ENCODE assay signal across 15 cellular contexts in genomic region chr5:140296289-140296688, GRCh38. TPM values are rescaled to one million over a fixed set of nuclear protein-coding genes. Genes with fewer than 3 reads are reported as not detected.
DNase-seq lines count a peak whose midpoint lies in the region; ATAC-seq and TF ChIP-seq lines count a peak whose summit lies in the region.
"Had no signal": no experiment of that assay in that cellular context is flagged by ENCODE, and none has a peak within 500 bp of the region (broad histone marks: within the 10 kb centered on the region; RNA-seq: fewer than 3 reads in every experiment).

No MANE protein-coding gene starts in this region.

- H3K9me3 ChIP-seq in HUES64 (ENCODE audit: insufficient read depth, low read depth, low read length) (no peaks in the 10 kb centered on the region), RWPE2 (ENCODE audit: severe bottlenecking) (no peaks in the 10 kb centered on the region), right cardiac atrium (ENCODE audit: control insufficient read depth, low read length) (no peaks in the 10 kb centered on the region), psoas muscle (no peaks in the 10 kb centered on the region)
- H3K9me3 ChIP-seq: mucosa of descending colon, thyroid gland had no signal

- H3K27me3 ChIP-seq in HUES64 (ENCODE audit: insufficient read depth, low read length) (no peaks in the 10 kb centered on the region), RWPE2 (ENCODE audit: insufficient read depth, poor library complexity, severe bottlenecking) (no peaks in the 10 kb centered on the region), right cardiac atrium (ENCODE audit: control insufficient read depth, insufficient read depth) (no peaks in the 10 kb centered on the region), psoas muscle (ENCODE audit: insufficient read depth in 3 of 3, low read length in 2 of 3) (no peaks in the 10 kb centered on the region)
- H3K27me3 ChIP-seq: thyroid gland had no signal

- H3K4me1 ChIP-seq in HUES64 (ENCODE audit: insufficient read depth, low read length) = peaks cover 42% of the 10 kb centered on the region
- peaks cover 81% of the 10 kb centered on the region for H3K4me1 ChIP-seq in RWPE2 (ENCODE audit: insufficient read depth, poor library complexity, severe bottlenecking)
- H3K4me1 ChIP-seq in right cardiac atrium (ENCODE audit: control insufficient read depth, insufficient read depth, low read length) = peaks cover 4% of the 10 kb centered on the region
- peaks cover 83% of the 10 kb centered on the region for H3K4me1 ChIP-seq in psoas muscle

- WGBS in HUES64 = 73% methylated on average over 3 of the region's 3 CpGs
- 81% methylated on average over 3 of the region's 3 CpGs for WGBS in right cardiac atrium
- WGBS in psoas muscle, 3 donors = 84 to 88% (median 86%) methylated on average over 3 of the region's 3 CpGs

- H3K36me3 ChIP-seq in HUES64 (ENCODE audit: insufficient read depth, low read length) (peaks cover 27% of the 10 kb centered on the region), RWPE2 (ENCODE audit: low read depth) (peaks cover 62% of the 10 kb centered on the region), psoas muscle (ENCODE audit: insufficient read depth in 1 of 2, low read depth in 1 of 2) (peaks cover 0 to 25% of the 10 kb centered on the region in 2 donors)
- H3K36me3 ChIP-seq: thyroid gland had no signal

- ATAC-seq in RWPE2 (ENCODE audit: low read depth) (no peak), right cardiac atrium (no peak), psoas muscle (no peak)
- ATAC-seq: mucosa of descending colon; Panc1; stimulated activated memory B cell treated with anti-CD40 and anti-IgM and Interleukin-4, amounts not matched to agents 10 μg/mL and 1 μg/mL and 100 μg/mL, for 72 hours had no signal

- no peak for TF ChIP-seq CTCF in RWPE2 (IDR thresholded peaks at IDR 0.05; ENCODE audit: poor library complexity, severe bottlenecking)
- TF ChIP-seq CTCF in psoas muscle (IDR thresholded peaks at IDR 0.05) = no peak

- H3K4me3 ChIP-seq in HUES64 (ENCODE audit: low read length) (no peak overlapping the region), RWPE2 (ENCODE audit: severe bottlenecking) (no peak overlapping the region), right cardiac atrium (ENCODE audit: low read length) (no peak overlapping the region), psoas muscle (no peak overlapping the region)
- H3K4me3 ChIP-seq: mucosa of descending colon, thyroid gland had no signal

- intact Hi-C loops in right cardiac atrium (cut with DNase I) = no loop called here
- intact Hi-C loops in psoas muscle (cut with DNase I) = loop anchor here (5.0 to 10.0 kb wide), 4 partner anchors 34 to 54 kb away; no protein-coding TSS in a partner anchor

- H3K9ac ChIP-seq in HUES64 (ENCODE audit: low read depth, low read length) = no peak overlapping the region

- DNase-seq in RWPE2 (ENCODE audit: low spot score) (no peak), right cardiac atrium (no peak), psoas muscle (no peak), hippocampal formation (lab: John Stamatoyannopoulos, UW) (no peak), HuH-7.5 (ENCODE audit: low spot score) (no peak), inferior parietal cortex (ENCODE audit: extremely low spot score) (no peak)
- DNase-seq: activated CD4-positive, alpha-beta T cell treated with anti-CD3 and anti-CD28 coated beads for 4 hours; mucosa of descending colon; NCI-H1694 treated with DMSO at 0.1 percent for 48 hours; NCI-H2227 treated with DMSO at 0.1 percent for 48 hours; SW 1271; thyroid gland had no signal

- 0 out of 2 replicates have a peak overlapping the region, but pooled peaks have one; percentile 4 for H3K27ac ChIP-seq in HUES64 (ENCODE audit: low read depth, low read length)
- H3K27ac ChIP-seq in RWPE2 (ENCODE audit: poor library complexity, severe bottlenecking) = peak overlapping the region; percentile 27
- peak overlapping the region; percentile 74 for H3K27ac ChIP-seq in right cardiac atrium (ENCODE audit: low read length)
- peak overlapping the region; percentile 83 for H3K27ac ChIP-seq in psoas muscle

RNA-seq across cellular contexts. Expression of gene PFDN1, which starts 6.6 kb away (rescaled TPM):
- 60.7 TPM for polyA plus RNA-seq in HUES64 (2013, experiment 1 of 2)
- polyA plus RNA-seq in HUES64 (2013, experiment 2 of 2) = 69.3 TPM
- total RNA-seq in right cardiac atrium (10 to 100 TPM; 57.6 to 71.9 (median 63.6) TPM), psoas muscle (10 to 100 TPM; 35.9 to 55.0 (median 42.3) TPM)
- polyA plus RNA-seq in right cardiac atrium (144 TPM), psoas muscle (100 to 1,000 TPM in 1 of 3 donors, 10 to 100 TPM in 2; 84.2 to 115 (median 90.6) TPM)

RNA-seq across cellular contexts. Expression of gene HBEGF, which starts 50.1 kb away (rescaled TPM):
- polyA plus RNA-seq in HUES64 (2013, experiment 1 of 2) = 1.6 TPM
- polyA plus RNA-seq in HUES64 (2013, experiment 2 of 2) = 2.0 TPM
- 10 to 100 TPM; 17.6 to 26.8 (median 19.5) TPM for total RNA-seq in right cardiac atrium
- polyA plus RNA-seq in right cardiac atrium = 31.0 TPM
- total RNA-seq in psoas muscle = 10 to 100 TPM; 28.9 to 36.7 (median 34.2) TPM
- 10 to 100 TPM; 14.5 to 60.8 (median 27.6) TPM for polyA plus RNA-seq in psoas muscle

Comparison
In these comparisons a context has a peak if more than half of its experiments do, and no peak if none do; other contexts are left out.
1. H3K27ac ChIP-seq: peak in every context shown above with its lines; median percentile 83 in psoas muscle; 74 in right cardiac atrium; 27 in RWPE2; 4 in HUES64.
2. intact Hi-C loops: an anchor here in psoas muscle (5.0 to 10.0 kb wide); none called in right cardiac atrium.